8 cellular contexts compared by ENCODE assay signal in genomic region chr12:122080149-122081107, GRCh38. TPM values are rescaled to one million over a fixed set of nuclear protein-coding genes. Genes with fewer than 3 reads are reported as not detected.
DNase-seq lines count a peak whose midpoint lies in the region; TF ChIP-seq lines count a peak whose summit lies in the region.

No MANE protein-coding gene starts in this region.

- intact Hi-C loops in lower leg skin (cut with DNase I; ENCODE audit: low total_unique reads): no loop called here

- no peak overlapping the region for H2BK20ac ChIP-seq in H9 (ENCODE audit: low read depth, low read length, poor library complexity, severe bottlenecking)

- WGBS in H9 (ENCODE audit: extremely low coverage, insufficient read length, low lambda C conversion rate): no CpG with 5 or more reads among the region's 18 CpGs
- 4 to 6% methylated on average over 18 of the region's 18 CpGs for WGBS in lower leg skin, 2 donors

- no peak overlapping the region for H2BK15ac ChIP-seq in H9 (ENCODE audit: low read depth, low read length)

- H2AFZ ChIP-seq in H9 (ENCODE audit: low read length): no peak overlapping the region

- no peaks in the 10 kb centered on the region; the same call in 1 of the 2 replicates for H3K27me3 ChIP-seq in H9 (ENCODE audit: insufficient read depth, low read length)

- H3K4me1 ChIP-seq in H9 (ENCODE audit: insufficient read depth, low read length): no peaks in the 10 kb centered on the region

- peaks cover 5% of the 10 kb centered on the region; the same call in 1 of the 2 replicates for H3K79me2 ChIP-seq in H9 (ENCODE audit: insufficient read depth, low read length)

- no peak overlapping the region for H2AK5ac ChIP-seq in H9 (ENCODE audit: insufficient read length, low read length)

- peak overlapping the region; percentile 73 for H3K4me2 ChIP-seq in H9 (ENCODE audit: insufficient read depth, insufficient read length, low read length)

- H3K27ac ChIP-seq in H9 (ENCODE audit: insufficient read length, low read depth, low read length): no peak overlapping the region
- H3K27ac ChIP-seq in coronary artery: peak overlapping the region; percentile 76 to 97
- peak overlapping the region; percentile 58 for H3K27ac ChIP-seq in substantia nigra (ENCODE audit: low read depth, low read length, poor library complexity, severe bottlenecking)

- TF ChIP-seq CTCF in H9 (conservative IDR thresholded peaks at IDR 0.05) (no peak), coronary artery (IDR thresholded peaks at IDR 0.05) (no peak), lower leg skin (IDR thresholded peaks at IDR 0.05) (no peak), GM20000 (IDR thresholded peaks at IDR 0.05; ENCODE audit: extremely low read depth, missing control alignments) (no peak)

- no peak overlapping the region for H3T11ph ChIP-seq in H9 (ENCODE audit: low read length)

- H3K4me3 ChIP-seq in coronary artery (peak overlapping the region; percentile 94), lower leg skin (ENCODE audit: low read depth, poor library complexity, severe bottlenecking) (peak overlapping the region; percentile 70)

- H3K4ac ChIP-seq in H9 (ENCODE audit: low read depth, low read length): no peak overlapping the region

- H3K9me3 Mint-ChIP-seq in H9: no peaks in the 10 kb centered on the region

- no peak overlapping the region for H3K27ac Mint-ChIP-seq in H9

- no peak overlapping the region for H3K9ac ChIP-seq in H9 (ENCODE audit: extremely low read depth, insufficient read length, low read length)

- no peak overlapping the region for H3K14ac ChIP-seq in H9 (ENCODE audit: insufficient read depth, low read length)

- H3K23ac ChIP-seq in H9 (ENCODE audit: insufficient read length, low read depth, low read length): no peak overlapping the region

- no peaks in the 10 kb centered on the region for H3K9me3 ChIP-seq in H9 (ENCODE audit: control insufficient read depth, low read depth, low read length)

- H4K8ac ChIP-seq in H9 (replicated peaks; ENCODE audit: insufficient read length, low read depth, low read length): no peak overlapping the region

- no peaks in the 10 kb centered on the region for H3K79me1 ChIP-seq in H9 (ENCODE audit: insufficient read depth, low read depth, low read length, poor library complexity, severe bottlenecking)

- H3K18ac ChIP-seq in H9 (ENCODE audit: insufficient read length, low read depth, low read length): no peak overlapping the region

- H4K91ac ChIP-seq in H9 (ENCODE audit: insufficient read length, low read depth, low read length): no peak overlapping the region

- H3K4me1 Mint-ChIP-seq in H9: peaks cover 27% of the 10 kb centered on the region in 2 experiments

- no peaks in the 10 kb centered on the region for H4K20me1 ChIP-seq in H9 (ENCODE audit: control insufficient read depth, insufficient read depth, insufficient read length)

- no peak overlapping the region for H2BK120ac ChIP-seq in H9 (ENCODE audit: low read depth, low read length, poor library complexity, severe bottlenecking)

- H3K23me2 ChIP-seq in H9 (ENCODE audit: insufficient read length, low read depth, low read length, poor library complexity, severe bottlenecking): peaks cover 17% of the 10 kb centered on the region

- H3K4me3 Mint-ChIP-seq in H9: peak overlapping the region; percentile 81 to 92

- peaks cover 32% of the 10 kb centered on the region for H3K27me3 Mint-ChIP-seq in H9 (ENCODE audit: low read depth)

- H3K56ac ChIP-seq in H9 (ENCODE audit: insufficient read length, low read depth, low read length): no peak overlapping the region

- H4K5ac ChIP-seq in H9 (ENCODE audit: insufficient read length, low read depth, low read length): no peak overlapping the region

- peak; percentile 82 for DNase-seq in Ammon's horn (ENCODE audit: low spot score)
- DNase-seq in H9: no peak
- DNase-seq in RKO (ENCODE audit: low spot score): peak; percentile 92
- DNase-seq in coronary artery (ENCODE audit: low spot score): no peak
- DNase-seq in lower leg skin (ENCODE audit: low spot score in 2 of 2): peak; percentile 81 to 92
- DNase-seq in substantia nigra (lab: John Stamatoyannopoulos, UW): peak in 31 of 49 donors; percentile 11 to 76 (median 42)
- no peak for DNase-seq in NK-92 (lab: John Stamatoyannopoulos, UW; ENCODE audit: unreplicated experiment)
- DNase-seq in GM20000 (ENCODE audit: low spot score): no peak

- TF ChIP-seq POLR2A in lower leg skin (IDR thresholded peaks at IDR 0.05): no peak

- no peak overlapping the region for H2BK5ac ChIP-seq in H9 (ENCODE audit: insufficient read length, low read length)

- no peak overlapping the region for H2BK12ac ChIP-seq in H9 (ENCODE audit: insufficient read length, low read depth, low read length)

- peaks cover 5 to 13% (median 7%) of the 10 kb centered on the region in 3 experiments; a peak in 5 of 7 replicates for H3K36me3 Mint-ChIP-seq in H9 (ENCODE audit: insufficient read depth in 1 of 3, low read depth in 3 of 3)

RNA-seq across cellular contexts. Expression of gene MLXIP, which starts 1.9 kb away (rescaled TPM):
- total RNA-seq in H9 (2021) (28.6 and 32.4 TPM in 2 replicates), lower leg skin (10 to 100 TPM; 15.5 to 34.5 (median 19.8) TPM)

RNA-seq across cellular contexts. Expression of gene BCL7A, which starts 58.7 kb away (rescaled TPM):
- total RNA-seq in H9 (2021) (17.8 and 18.2 TPM in 2 replicates), lower leg skin (10 to 100 TPM; 17.8 to 22.3 (median 18.9) TPM)

Comparison
In these comparisons a context has a peak if more than half of its experiments do, and no peak if none do; other contexts are left out.
1. DNase-seq: peak in Ammon's horn (single experiment), RKO (single experiment), lower leg skin (2 of 2) and substantia nigra (31 of 49); none in H9 (single experiment), coronary artery (single experiment), NK-92 (single experiment) and GM20000 (single experiment).